In the genomic region with DNA sequence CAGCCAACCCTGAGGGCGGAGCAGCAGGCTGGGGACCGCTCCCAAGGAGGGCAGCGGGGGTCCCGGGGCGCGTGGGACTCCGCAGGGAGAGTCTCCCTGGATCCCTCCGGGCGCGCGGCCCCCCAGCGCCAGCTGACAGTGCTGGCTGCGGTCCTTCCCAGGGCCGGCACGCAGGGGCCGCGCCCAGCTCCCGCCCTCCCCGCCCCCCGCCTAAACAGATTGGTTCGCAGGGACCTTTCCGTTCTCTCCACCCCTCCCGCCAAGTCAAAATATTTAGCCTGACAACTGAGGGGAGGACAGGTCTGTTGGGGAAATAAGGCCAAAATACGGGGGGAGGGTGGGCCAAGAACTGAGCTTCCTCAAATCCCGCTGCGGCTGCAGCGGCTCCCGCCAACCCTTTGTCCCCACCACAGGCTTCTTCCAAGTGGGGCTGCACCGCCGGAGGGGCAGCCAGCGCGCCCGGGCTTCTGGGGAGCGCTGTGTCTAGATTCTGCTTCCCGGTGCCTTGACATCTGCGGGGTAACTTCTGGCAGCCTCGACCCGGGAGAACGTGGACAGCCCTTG, we compare ENCODE assay signal across 9 cellular contexts. TPM values are rescaled to one million over a fixed set of nuclear protein-coding genes. Genes with fewer than 3 reads are reported as not detected.
DNase-seq lines count a peak whose midpoint lies in the region; ATAC-seq and TF ChIP-seq lines count a peak whose summit lies in the region.
"Had no signal": no experiment of that assay in that cellular context is flagged by ENCODE, and none has a peak within 500 bp of the region (broad histone marks: within the 10 kb centered on the region; RNA-seq: fewer than 3 reads in every experiment).

Gene INSRR, minus strand, starts transcription at position 159 of the 564 bp plus-strand sequence. CDS start 496 bp downstream, outside the sequence.

- H3K4me1 ChIP-seq in BE2C, result peaks cover 35% of the 10 kb centered on the region
- H3K4me1 ChIP-seq in muscle layer of duodenum (ENCODE audit: control insufficient read depth in 1 of 2, insufficient read depth in 2 of 2, low read length in 2 of 2), result peaks cover 4 to 29% of the 10 kb centered on the region in 2 donors

- no peaks in the 10 kb centered on the region for H3K36me3 ChIP-seq in BE2C
- H3K36me3 ChIP-seq in MG63, result no peaks in the 10 kb centered on the region
- no peaks in the 10 kb centered on the region for H3K36me3 ChIP-seq in muscle layer of duodenum (ENCODE audit: control insufficient read depth in 1 of 2, insufficient read depth in 2 of 2, low read length in 2 of 2)

- CTCF ChIA-PET in GM10248 (lab: Yijun Ruan, JAX), result interaction anchor here (0.7 to 8.8 kb wide), 45 partner anchors 8 to 308 kb away, joined by 3 to 163 read pairs (median 8); partner anchors contain the start of genes CRABP2, ISG20L2, METTL25B and PEAR1

- TF ChIP-seq CTCF in BE2C (IDR thresholded peaks at IDR 0.05; ENCODE audit: low read depth, low read length) (no peak), coronary artery (IDR thresholded peaks at IDR 0.05) (no peak), GM10248 (IDR thresholded peaks at IDR 0.05; ENCODE audit: control extremely low read depth, extremely low read depth, low read depth, missing control alignments) (no peak)

- no peak within 1 kb of the TSS for H3K27ac ChIP-seq in coronary artery
- no peak within 1 kb of the TSS for H3K27ac ChIP-seq in muscle layer of duodenum (ENCODE audit: low read length)
- H3K27ac ChIP-seq: VCaP had no signal

- DNase-seq in BE2C, result peak; percentile 50
- no peak for DNase-seq in MG63
- no peak for DNase-seq in coronary artery (ENCODE audit: low spot score)
- no peak for DNase-seq in GM10248 (ENCODE audit: extremely low spot score)
- no peak for DNase-seq in NCI-H2107 (lab: John Stamatoyannopoulos, UW)
- no peak for DNase-seq in NCI-H1105 (lab: John Stamatoyannopoulos, UW)

- POLR2A ChIA-PET in GM10248 (lab: Yijun Ruan, JAX), result interaction anchor here (1.1 kb wide), 1 partner anchor 133 kb away, joined by 3 read pairs; no protein-coding TSS in a partner anchor

- H3K27me3 ChIP-seq in BE2C, result 0 out of 2 replicates have a peak, but pooled peaks cover 4% of the 10 kb centered on the region
- peaks cover 32% of the 10 kb centered on the region for H3K27me3 ChIP-seq in MG63
- peaks cover 59% of the 10 kb centered on the region for H3K27me3 ChIP-seq in muscle layer of duodenum (ENCODE audit: low read depth, low read length)

- ATAC-seq in HG03442 (IDR thresholded peaks at IDR 0.05; ENCODE audit: unreplicated experiment), result no peak

- H3K9me3 ChIP-seq in BE2C, result no peaks in the 10 kb centered on the region
- no peaks in the 10 kb centered on the region for H3K9me3 ChIP-seq in MG63
- no peaks in the 10 kb centered on the region for H3K9me3 ChIP-seq in muscle layer of duodenum (ENCODE audit: control insufficient read depth in 1 of 2, low read length in 2 of 2)

- H3K4me3 ChIP-seq in BE2C (ENCODE audit: low read depth, low read length), result peak within 1 kb of the TSS; percentile 62
- H3K4me3 ChIP-seq in MG63, result peak within 1 kb of the TSS; percentile 34
- H3K4me3 ChIP-seq in coronary artery, result peak within 1 kb of the TSS; percentile 66
- H3K4me3 ChIP-seq in muscle layer of duodenum (ENCODE audit: low read depth in 1 of 2, low read length in 2 of 2), result peak within 1 kb of the TSS; percentile 53 to 56

RNA-seq across cellular contexts. Expression of gene INSRR, which starts in this region (rescaled TPM):
- polyA plus RNA-seq in BE2C (2012; ENCODE audit: insufficient read depth, insufficient read length, low read depth), result 1.6 TPM
- not detected in 2 replicates for total RNA-seq in MG63 (2014; rRNA removed; shearing (Covaris generic); ENCODE audit: low replicate concordance)
